3 cellular contexts compared by ENCODE assay signal in genomic region chr19:57253767-57254166, GRCh38. TPM values are rescaled to one million over a fixed set of nuclear protein-coding genes. Genes with fewer than 3 reads are reported as not detected.
"Had no signal": no experiment of that assay in that cellular context is flagged by ENCODE, and none has a peak within 500 bp of the region (broad histone marks: within the 10 kb centered on the region; RNA-seq: fewer than 3 reads in every experiment).

No MANE protein-coding gene starts in this region.

RNA-seq across cellular contexts. Expression of gene AURKC, which starts 22.9 kb away (rescaled TPM):
- total RNA-seq: activated T-helper 2 cell treated with anti-CD3 and anti-CD28 coated beads, Interferon-gamma antibody, Interleukin-2, Interleukin-4, amounts not matched to agents 10 μg/mL and 5 μg/mL and 100 μg/mL, durations not matched to agents 14 hours and 24 hours and 36 hours; ascending aorta had no signal
- polyA plus RNA-seq: naive thymus-derived CD8-positive, alpha-beta T cell had no signal
